ENCODE assay signal across 21 cellular contexts in genomic region chr4:186792994-186793393, GRCh38.
DNase-seq lines count a peak whose midpoint lies in the region; ATAC-seq, FAIRE-seq and TF ChIP-seq lines count a peak whose summit lies in the region.
"Had no signal": no experiment of that assay in that cellular context is flagged by ENCODE, and none has a peak within 500 bp of the region (broad histone marks: within the 10 kb centered on the region; RNA-seq: fewer than 3 reads in every experiment).

No MANE protein-coding gene starts in this region.

- no peak overlapping the region for H3K4me2 ChIP-seq in IMR-90 (ENCODE audit: low read depth, low read length)
- H3K4me2 ChIP-seq in keratinocyte (ENCODE audit: control insufficient read depth, extremely low read depth, insufficient read depth, low read depth, low read length): no peak overlapping the region
- H3K4me2 ChIP-seq: A549, smooth muscle cell had no signal

- H2BK15ac ChIP-seq in IMR-90 (ENCODE audit: low read depth, low read length): peak overlapping the region; percentile 39; the same call in 1 of the 3 replicates

- H3K9ac ChIP-seq in IMR-90 (ENCODE audit: low read depth, low read length) (no peak overlapping the region), keratinocyte (ENCODE audit: control insufficient read depth, extremely low read depth, insufficient read depth, low read length) (no peak overlapping the region)

- DNase-seq in AG08396 (ENCODE audit: low spot score) (peak; percentile 55), IMR-90 (peak; percentile 68), cardiac fibroblast (ENCODE audit: low read depth in 2 of 2) (peak; percentile 16 to 21), keratinocyte (ENCODE audit: low read depth, low spot score) (no peak), GM19238 (ENCODE audit: insufficient read length, low spot score) (no peak), hippocampal formation (lab: John Stamatoyannopoulos, UW) (no peak), HAP-1 (ENCODE audit: low spot score in 2 of 2) (no peak)
- DNase-seq: activated T-cell treated with anti-CD3 and anti-CD28 coated beads, Interleukin-2, amount 50 U/mL, for 4 hours; endodermal cell; GF-D8; Kasumi-1; kidney; NCI-H524; PC-3 had no signal

- no peak overlapping the region for H3K56ac ChIP-seq in IMR-90 (ENCODE audit: extremely low read depth, insufficient read depth, low read length)

- 0 out of 2 replicates have a peak overlapping the region, but pooled peaks have one; percentile 35 for H3K4ac ChIP-seq in IMR-90 (ENCODE audit: low read depth, low read length)

- ATAC-seq in IMR-90 (ENCODE audit: low read depth) (peak; percentile 47), HG03520 (IDR thresholded peaks at IDR 0.05; ENCODE audit: unreplicated experiment) (no peak)
- ATAC-seq: A549; activated T-cell treated with anti-CD3 and anti-CD28 coated beads, Interleukin-2, amount 50 U/mL, for 4 hours; PC-3; SK-N-SH treated with all-trans-retinoic acid at 6 μM for 48 hours; stimulated activated effector memory CD8-positive, alpha-beta T cell treated with anti-CD3 and anti-CD28 coated beads, Interleukin-12 subunit alpha, Interleukin-12 subunit beta, amount 100 ng/mL, for 72 hours had no signal

- in situ Hi-C loops in IMR-90 (cut with MboI; ENCODE audit: low sequenced_read_pairs) (no loop called here), HAP-1 (cut with MboI; ENCODE audit: low sequenced_read_pairs) (no loop called here)

- CTCF ChIA-PET in IMR-90 (lab: Yijun Ruan, JAX): interaction anchor here (0.9 to 2.0 kb wide), 3 partner anchors 9 to 23 kb away, joined by 4 to 10 read pairs (median 7); no protein-coding TSS in a partner anchor

- H3K36me3 ChIP-seq in IMR-90 (ENCODE audit: control insufficient read depth, insufficient read depth, low read length) (no peaks in the 10 kb centered on the region), keratinocyte (ENCODE audit: control insufficient read depth in 2 of 2, extremely low read depth in 1 of 2, insufficient read depth in 2 of 2, low read length in 2 of 2) (no peaks in the 10 kb centered on the region), HAP-1 (replicated peaks) (no peaks in the 10 kb centered on the region)
- H3K36me3 ChIP-seq: tibial nerve had no signal

- H4K20me1 ChIP-seq in IMR-90 (ENCODE audit: insufficient read depth, low read length) (no peaks in the 10 kb centered on the region), keratinocyte (ENCODE audit: control insufficient read depth, extremely low read depth, insufficient read depth, low read length) (no peaks in the 10 kb centered on the region)

- no peak overlapping the region for H2AK5ac ChIP-seq in IMR-90 (ENCODE audit: low read depth, low read length)

- TF ChIP-seq CTCF in IMR-90 (conservative IDR thresholded peaks at IDR 0.05; ENCODE audit: low read depth, low read length) (no peak), cardiac fibroblast (IDR thresholded peaks at IDR 0.05; ENCODE audit: low read depth, low read length) (no peak), keratinocyte (optimal IDR thresholded peaks at IDR 0.05 in 1 of 3, IDR thresholded peaks at IDR 0.05 in 1 of 3, conservative IDR thresholded peaks at IDR 0.05 in 1 of 3; ENCODE audit: extremely low read depth in 1 of 3, insufficient read depth in 2 of 3, low read length in 3 of 3) (no peak)

- H3K9me1 ChIP-seq in IMR-90 (ENCODE audit: insufficient read depth, low read length) (peaks cover 10% of the 10 kb centered on the region), keratinocyte (ENCODE audit: control insufficient read depth, extremely low read depth, insufficient read depth, low read length) (no peaks in the 10 kb centered on the region)

- H3K14ac ChIP-seq in IMR-90 (replicated peaks; ENCODE audit: low read depth, low read length): no peak overlapping the region

- H4K8ac ChIP-seq in IMR-90 (ENCODE audit: low read depth in 2 of 2, low read length in 2 of 2): no peak overlapping the region

- no peak for TF ChIP-seq POLR2A in IMR-90 (IDR thresholded peaks at IDR 0.05; ENCODE audit: low read depth, low read length)

- intact Hi-C loops in IMR-90 (cut with micrococcal nuclease): no loop called here

- H3K4me3 ChIP-seq in IMR-90 (ENCODE audit: insufficient read depth, low read depth, low read length) (no peak overlapping the region), cardiac fibroblast (replicated peaks in 1 of 2; ENCODE audit: low read depth in 2 of 2, low read length in 2 of 2) (no peak overlapping the region), keratinocyte (ENCODE audit: control insufficient read depth in 2 of 3, extremely low read depth in 1 of 3, insufficient read depth in 2 of 3, low read depth in 1 of 3, low read length in 3 of 3) (no peak overlapping the region), HAP-1 (no peak overlapping the region)
- H3K4me3 ChIP-seq: A549, smooth muscle cell, tibial nerve had no signal

- H2BK20ac ChIP-seq in IMR-90 (ENCODE audit: low read depth, low read length): peak overlapping the region; percentile 27

- no TSS peak for BruUV-seq in IMR-90 (replicated peaks; lab: Mats Ljungman, UMichigan)

- FAIRE-seq in keratinocyte (lab: Jason Lieb, UNC): peak; percentile 17
- FAIRE-seq: A549, kidney, TTC549 had no signal

- peaks cover 0 to 5% of the 10 kb centered on the region in 2 experiments; a peak in 1 of 4 replicates for H3K79me1 ChIP-seq in IMR-90 (ENCODE audit: low read depth in 1 of 2, low read length in 2 of 2)

- no peak overlapping the region for H4K5ac ChIP-seq in IMR-90 (ENCODE audit: low read depth, low read length)

- no peak for TF ChIP-seq RAD21 in IMR-90 (IDR thresholded peaks at IDR 0.05; ENCODE audit: low read length)

- peaks cover 13% of the 10 kb centered on the region for H3K4me1 ChIP-seq in IMR-90 (ENCODE audit: control insufficient read depth, insufficient read depth, low read length)
- H3K4me1 ChIP-seq in keratinocyte (ENCODE audit: control insufficient read depth, extremely low read depth, insufficient read depth, low read length): no peaks in the 10 kb centered on the region
- peaks cover 14% of the 10 kb centered on the region for H3K4me1 ChIP-seq in HAP-1
- H3K4me1 ChIP-seq: tibial nerve had no signal

- dilution Hi-C loops in IMR-90 (cut with HindIII; ENCODE audit: low sequenced_read_pairs, unreplicated experiment) (no loop called here), keratinocyte (cut with MboI; ENCODE audit: extremely low pct_ligation_motif_present, low sequenced_read_pairs) (no loop called here)

- H3K18ac ChIP-seq in IMR-90 (ENCODE audit: low read depth, low read length): no peak overlapping the region

- POLR2A ChIA-PET in IMR-90 (lab: Charles Lee; ENCODE audit: unreplicated experiment): no interaction called here

- H4K91ac ChIP-seq in IMR-90 (ENCODE audit: insufficient read depth, low read depth, low read length): peak overlapping the region; percentile 14; the same call in 1 of the 2 replicates

- no peaks in the 10 kb centered on the region for H3K9me3 ChIP-seq in IMR-90 (ENCODE audit: control insufficient read depth, insufficient read depth, low read length)
- no peaks in the 10 kb centered on the region for H3K9me3 ChIP-seq in keratinocyte (ENCODE audit: control insufficient read depth, low read depth, low read length)
- no peaks in the 10 kb centered on the region for H3K9me3 ChIP-seq in HAP-1
- H3K9me3 ChIP-seq: A549, tibial nerve had no signal

- H3K27ac ChIP-seq in IMR-90 (ENCODE audit: insufficient read depth, low read length) (no peak overlapping the region), keratinocyte (ENCODE audit: control insufficient read depth, insufficient read depth, low read length) (no peak overlapping the region)
- H3K27ac ChIP-seq: A549, tibial nerve had no signal

- no peak overlapping the region for H2AK9ac ChIP-seq in IMR-90 (replicated peaks; ENCODE audit: low read depth, low read length, poor library complexity)

- no peak overlapping the region for H3K23ac ChIP-seq in IMR-90 (ENCODE audit: low read depth, low read length)

- H2BK5ac ChIP-seq in IMR-90 (ENCODE audit: low read depth, low read length, poor library complexity, severe bottlenecking): no peak overlapping the region

- no CpG with 5 or more reads among the region's 1 CpG for WGBS in IMR-90 (ENCODE audit: extremely low coverage in 2 of 2, insufficient read length in 1 of 2), 2 experiments

- H3K27me3 ChIP-seq in IMR-90 (ENCODE audit: control insufficient read depth, insufficient read depth, low read length) (no peaks in the 10 kb centered on the region), keratinocyte (ENCODE audit: control insufficient read depth, extremely low read depth, insufficient read depth, low read length) (no peaks in the 10 kb centered on the region), HAP-1 (ENCODE audit: low read depth) (no peaks in the 10 kb centered on the region)
- H3K27me3 ChIP-seq: tibial nerve had no signal

- H2AFZ ChIP-seq in IMR-90 (replicated peaks; ENCODE audit: low read length, poor library complexity) (no peak overlapping the region), keratinocyte (ENCODE audit: control insufficient read depth, low read length) (no peak overlapping the region)

- no peaks in the 10 kb centered on the region for H3K79me2 ChIP-seq in keratinocyte (ENCODE audit: control insufficient read depth, insufficient read depth, low read length)

- H2BK120ac ChIP-seq in IMR-90 (ENCODE audit: low read depth, low read length): peak overlapping the region; percentile 50

TF ChIP-seq in IMR-90, 13 proteins besides CTCF, POLR2A, EP300 and RAD21 (continues in another document):
- no peak for TF ChIP-seq SMC3 (IDR thresholded peaks at IDR 0.05; ENCODE audit: low read depth, low read length)
- TF ChIP-seq CHD1 (IDR thresholded peaks at IDR 0.05; ENCODE audit: low read depth, low read length): no peak
- no peak for TF ChIP-seq ELK1 (IDR thresholded peaks at IDR 0.05; ENCODE audit: borderline replicate concordance, low read depth, low read length)
- TF ChIP-seq USF2 (IDR thresholded peaks at IDR 0.05; ENCODE audit: low read depth, low read length): no peak
- no peak for TF ChIP-seq MAZ (IDR thresholded peaks at IDR 0.05; ENCODE audit: borderline replicate concordance, low read depth, low read length)
- no peak for TF ChIP-seq BHLHE40 (IDR thresholded peaks at IDR 0.05; ENCODE audit: low read depth, low read length)

Comparison
In these comparisons a context has a peak if more than half of its experiments do, and no peak if none do; other contexts are left out.
1. DNase-seq: peak in AG08396 (single experiment), IMR-90 (single experiment) and cardiac fibroblast (2 of 2); none in keratinocyte (single experiment), GM19238 (single experiment), hippocampal formation (0 of 2) and HAP-1 (0 of 2).